In the genomic region with DNA sequence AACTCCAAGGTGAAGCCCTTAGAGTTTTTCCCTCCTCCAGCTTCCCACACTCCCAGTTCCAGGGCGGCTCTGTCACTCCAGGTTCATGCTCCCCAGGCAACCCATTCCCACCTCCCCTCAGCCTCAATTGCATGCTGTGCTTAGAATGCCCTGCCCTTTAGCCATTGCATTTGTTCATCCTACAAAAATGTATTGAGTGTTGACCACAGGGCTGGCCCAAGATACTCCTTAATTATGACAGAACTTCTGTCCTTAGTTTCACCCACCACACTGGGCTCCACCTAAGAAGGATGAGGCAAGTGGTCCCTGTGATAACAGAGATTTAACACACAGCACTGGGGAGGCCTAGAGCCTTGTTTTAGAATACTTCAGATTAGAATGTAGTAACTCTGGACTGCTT, we compare ENCODE assay signal across 18 cellular contexts.
DNase-seq lines count a peak whose midpoint lies in the region; ATAC-seq, FAIRE-seq and TF ChIP-seq lines count a peak whose summit lies in the region.
"Had no signal": no experiment of that assay in that cellular context is flagged by ENCODE, and none has a peak within 500 bp of the region (broad histone marks: within the 10 kb centered on the region; RNA-seq: fewer than 3 reads in every experiment).

No MANE protein-coding gene starts in this region.

- no peak overlapping the region for H3K4me2 ChIP-seq in IMR-90 (ENCODE audit: low read depth, low read length)

- peak; percentile 22 for DNase-seq in AG08396 (ENCODE audit: low spot score)
- peak; percentile 6 for DNase-seq in IMR-90
- peak; percentile 32 for DNase-seq in brain microvascular endothelial cell
- peak; percentile 21 for DNase-seq in hepatic stellate cell (ENCODE audit: low spot score)
- DNase-seq in activated CD8-positive, alpha-beta memory T cell treated with anti-CD3 and anti-CD28 coated beads, Interleukin-2, amount 50 U/mL, for 4 hours: no peak
- no peak for DNase-seq in Caco-2
- DNase-seq in D721Med (ENCODE audit: insufficient read length, low spot score): no peak
- DNase-seq in activated effector memory CD4-positive, alpha-beta T cell treated with Interleukin-2 at 50 U/mL for 16 hours: no peak
- DNase-seq: 8988T, GDM1, KBM-7, NCI-H1930, NCI-H2171 treated with DMSO at 0.1 percent for 48 hours, NCI-H510A treated with DMSO at 0.1 percent for 48 hours, SIG-M5 had no signal

- in situ Hi-C loops in IMR-90 (cut with MboI; ENCODE audit: low sequenced_read_pairs): no loop called here
- in situ Hi-C loops in brain microvascular endothelial cell (cut with HindIII; ENCODE audit: low pct_ligation_motif_present, low sequenced_read_pairs): no loop called here

- H2BK20ac ChIP-seq in IMR-90 (ENCODE audit: low read depth, low read length): no peak overlapping the region

- H3K4me1 ChIP-seq in IMR-90 (ENCODE audit: control insufficient read depth, insufficient read depth, low read length) (peaks cover 8% of the 10 kb centered on the region; the same call in 1 of the 2 replicates), Caco-2 (no peaks in the 10 kb centered on the region)

- H3K27ac ChIP-seq in IMR-90 (ENCODE audit: insufficient read depth, low read length): no peak overlapping the region
- no peak overlapping the region for H3K27ac ChIP-seq in brain microvascular endothelial cell

- H4K5ac ChIP-seq in IMR-90 (ENCODE audit: low read depth, low read length): no peak overlapping the region

- intact Hi-C loops in IMR-90 (cut with micrococcal nuclease): no loop called here
- intact Hi-C loops in Caco-2 (cut with micrococcal nuclease; ENCODE audit: unreplicated experiment): no loop called here

- H3K9me3 Mint-ChIP-seq in Caco-2 (ENCODE audit: unreplicated experiment): no peaks in the 10 kb centered on the region

- H3K23ac ChIP-seq in IMR-90 (ENCODE audit: low read depth, low read length): no peak overlapping the region

- H3K14ac ChIP-seq in IMR-90 (replicated peaks; ENCODE audit: low read depth, low read length): no peak overlapping the region

- no peak overlapping the region for H2AK5ac ChIP-seq in IMR-90 (ENCODE audit: low read depth, low read length)

- TF ChIP-seq CTCF in IMR-90 (conservative IDR thresholded peaks at IDR 0.05; ENCODE audit: low read depth, low read length) (no peak), brain microvascular endothelial cell (IDR thresholded peaks at IDR 0.05; ENCODE audit: low read depth, low read length, missing control alignments) (no peak), Caco-2 (IDR thresholded peaks at IDR 0.05; ENCODE audit: insufficient read depth in 1 of 2, low read depth in 1 of 2, low read length in 1 of 2, severe bottlenecking in 1 of 2, unreplicated experiment in 1 of 2) (no peak), D721Med (IDR thresholded peaks at IDR 0.05; ENCODE audit: insufficient read depth, missing control alignments) (no peak)

- no peak overlapping the region for H3K27ac Mint-ChIP-seq in Caco-2 (ENCODE audit: unreplicated experiment)

- no peaks in the 10 kb centered on the region for H3K36me3 Mint-ChIP-seq in Caco-2 (ENCODE audit: insufficient read depth, unreplicated experiment)
- H3K36me3 Mint-ChIP-seq: CD14-positive monocyte had no signal

- POLR2A ChIA-PET in IMR-90 (lab: Charles Lee; ENCODE audit: unreplicated experiment) (no interaction called here), Caco-2 (lab: Charles Lee) (no interaction called here)

- no peak overlapping the region for H2AFZ ChIP-seq in IMR-90 (replicated peaks; ENCODE audit: low read length, poor library complexity)

- CTCF ChIA-PET in IMR-90 (lab: Yijun Ruan, JAX): no interaction called here
- CTCF ChIA-PET in Caco-2 (lab: Charles Lee): no interaction called here

- TF ChIP-seq RAD21 in IMR-90 (IDR thresholded peaks at IDR 0.05; ENCODE audit: low read length): no peak

- H3K56ac ChIP-seq in IMR-90 (ENCODE audit: extremely low read depth, insufficient read depth, low read length): no peak overlapping the region

- H3K18ac ChIP-seq in IMR-90 (ENCODE audit: low read depth, low read length): no peak overlapping the region; the same call in 1 of the 2 replicates

- dilution Hi-C loops in IMR-90 (cut with HindIII; ENCODE audit: low sequenced_read_pairs, unreplicated experiment): no loop called here

- no peaks in the 10 kb centered on the region for H4K20me1 ChIP-seq in IMR-90 (ENCODE audit: insufficient read depth, low read length)

- no peak overlapping the region for H3K4ac ChIP-seq in IMR-90 (ENCODE audit: low read depth, low read length)

- no peak for TF ChIP-seq POLR2A in IMR-90 (IDR thresholded peaks at IDR 0.05; ENCODE audit: low read depth, low read length)

- no peak overlapping the region for H2BK15ac ChIP-seq in IMR-90 (ENCODE audit: low read depth, low read length)

- no peak overlapping the region for H4K91ac ChIP-seq in IMR-90 (ENCODE audit: insufficient read depth, low read depth, low read length)

- H2AK9ac ChIP-seq in IMR-90 (replicated peaks; ENCODE audit: low read depth, low read length, poor library complexity): peak overlapping the region; percentile 20

- no peaks in the 10 kb centered on the region for H3K36me3 ChIP-seq in IMR-90 (ENCODE audit: control insufficient read depth, insufficient read depth, low read length)
- H3K36me3 ChIP-seq in brain microvascular endothelial cell (replicated peaks): peaks cover 6% of the 10 kb centered on the region
- H3K36me3 ChIP-seq in Caco-2 (ENCODE audit: control insufficient read depth, insufficient read depth, low read length): no peaks in the 10 kb centered on the region

- no peak for FAIRE-seq in D721Med (lab: Jason Lieb, UNC)
- FAIRE-seq: H1, RCC 7860 had no signal

- 0 out of 2 replicates have a peak, but pooled peaks cover 3% of the 10 kb centered on the region for H3K9me1 ChIP-seq in IMR-90 (ENCODE audit: insufficient read depth, low read length)

- no peaks in the 10 kb centered on the region for H3K27me3 ChIP-seq in IMR-90 (ENCODE audit: control insufficient read depth, insufficient read depth, low read length)
- H3K27me3 ChIP-seq in brain microvascular endothelial cell (replicated peaks): no peaks in the 10 kb centered on the region
- no peaks in the 10 kb centered on the region for H3K27me3 ChIP-seq in Caco-2 (replicated peaks; ENCODE audit: control insufficient read depth, insufficient read depth, low read length)

- no peaks in the 10 kb centered on the region for H3K79me1 ChIP-seq in IMR-90 (ENCODE audit: low read depth in 1 of 2, low read length in 2 of 2)

- no peaks in the 10 kb centered on the region for H3K4me1 Mint-ChIP-seq in Caco-2 (ENCODE audit: low read depth, unreplicated experiment)
- H3K4me1 Mint-ChIP-seq: CD14-positive monocyte had no signal

- H2BK120ac ChIP-seq in IMR-90 (ENCODE audit: low read depth, low read length): no peak overlapping the region

- no peak overlapping the region for H4K8ac ChIP-seq in IMR-90 (ENCODE audit: low read depth in 2 of 2, low read length in 2 of 2)

- no peak overlapping the region for H3K9ac ChIP-seq in IMR-90 (ENCODE audit: low read depth, low read length)

- BruUV-seq in IMR-90 (replicated peaks; lab: Mats Ljungman, UMichigan) (no TSS peak), Caco-2 (replicated peaks; lab: Mats Ljungman, UMichigan) (no TSS peak)

- H3K4me3 ChIP-seq in IMR-90 (ENCODE audit: insufficient read depth, low read depth, low read length) (no peak overlapping the region), brain microvascular endothelial cell (ENCODE audit: low read depth, low read length) (no peak overlapping the region), Caco-2 (ENCODE audit: low read depth, low read length) (no peak overlapping the region)

- no peaks in the 10 kb centered on the region for H3K27me3 Mint-ChIP-seq in Caco-2 (ENCODE audit: insufficient read depth, unreplicated experiment)

- H3K9me3 ChIP-seq in IMR-90 (ENCODE audit: control insufficient read depth, insufficient read depth, low read length) (no peaks in the 10 kb centered on the region), Caco-2 (no peaks in the 10 kb centered on the region)

- H3K4me3 Mint-ChIP-seq in Caco-2 (ENCODE audit: unreplicated experiment): no peak overlapping the region
- H3K4me3 Mint-ChIP-seq: CD14-positive monocyte had no signal

- no peak for ATAC-seq in IMR-90 (ENCODE audit: low read depth)

- no peak overlapping the region for H2BK5ac ChIP-seq in IMR-90 (ENCODE audit: low read depth, low read length, poor library complexity, severe bottlenecking)

- WGBS in IMR-90 (ENCODE audit: extremely low coverage in 2 of 2, insufficient read length in 1 of 2), 2 experiments: 100% methylated on average over 1 of the region's 1 CpG; no CpG with 5 or more reads in 1 of the 2 experiments

TF ChIP-seq in IMR-90, 13 proteins besides CTCF, POLR2A, EP300 and RAD21:
- TF ChIP-seq CEBPB (IDR thresholded peaks at IDR 0.05; ENCODE audit: low read depth, low read length) (no peak), RCOR1 (IDR thresholded peaks at IDR 0.05; ENCODE audit: insufficient replicate concordance, low read length) (no peak)

Comparison
In these comparisons a context has a peak if more than half of its experiments do, and no peak if none do; other contexts are left out.
1. DNase-seq: peak in AG08396 (single experiment), IMR-90 (single experiment), brain microvascular endothelial cell (single experiment) and hepatic stellate cell (single experiment); none in activated CD8-positive, alpha-beta memory T cell treated with anti-CD3 and anti-CD28 coated beads, Interleukin-2, amount 50 U/mL, for 4 hours (single experiment), Caco-2 (0 of 2), D721Med (single experiment) and activated effector memory CD4-positive, alpha-beta T cell treated with Interleukin-2 at 50 U/mL for 16 hours (single experiment).